9 cellular contexts compared by ENCODE assay signal in the genomic region with DNA sequence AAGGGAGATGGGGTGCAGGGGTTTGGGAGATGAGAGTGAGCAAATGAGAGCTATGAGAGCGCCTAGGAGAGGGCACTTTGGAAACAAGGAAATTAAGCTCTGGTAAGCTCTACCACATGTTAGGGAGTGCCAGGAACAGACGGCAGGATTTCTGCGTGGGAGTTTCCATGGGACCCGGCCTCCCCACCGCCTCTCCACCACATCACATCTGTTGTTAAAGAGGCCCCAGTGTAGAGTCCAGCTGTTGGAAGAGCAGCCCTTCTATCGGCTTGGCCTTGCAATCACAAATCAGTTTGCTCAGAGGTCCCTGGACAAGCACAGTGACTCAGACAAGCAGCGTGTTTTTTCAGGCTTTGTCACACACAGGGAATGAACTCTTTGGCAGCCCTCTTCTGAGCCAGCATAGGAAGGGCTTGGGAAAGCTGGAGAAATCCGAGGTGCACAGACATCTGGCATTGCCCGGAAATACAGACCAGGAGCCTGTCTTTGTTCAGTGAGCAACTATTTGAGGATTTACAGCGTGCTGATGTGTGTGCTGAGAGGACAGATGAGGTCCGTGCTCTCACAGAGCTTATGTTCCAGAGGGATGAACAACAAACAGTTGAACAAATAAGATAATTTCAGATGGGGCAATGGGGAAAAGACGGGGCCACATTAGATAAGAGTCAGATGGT.
A peak's percentile ranks its signal among the peaks of the same experiment; 100 is the strongest.
DNase-seq lines count a peak whose midpoint lies in the region; ATAC-seq, FAIRE-seq and TF ChIP-seq lines count a peak whose summit lies in the region.
"Had no signal": no experiment of that assay in that cellular context is flagged by ENCODE, and none has a peak within 500 bp of the region (broad histone marks: within the 10 kb centered on the region; RNA-seq: fewer than 3 reads in every experiment).

No MANE protein-coding gene starts in this region.

- FAIRE-seq in GM19239 (lab: Jason Lieb, UNC), result no peak

- peak; percentile 74 for ATAC-seq in Panc1
- no peak for ATAC-seq in GM18520 (IDR thresholded peaks at IDR 0.05; ENCODE audit: unreplicated experiment)

- POLR2A ChIA-PET in Panc1 (lab: Charles Lee), result no interaction called here

- CTCF ChIA-PET in Panc1 (lab: Charles Lee), result no interaction called here

- WGBS in esophagus muscularis mucosa, result 60% methylated on average over 11 of the region's 12 CpGs

- no TSS peak for BruUV-seq in Panc1 (replicated peaks; lab: Mats Ljungman, UMichigan)

- peak; percentile 97 for DNase-seq in AG08395 (ENCODE audit: low spot score)
- DNase-seq in Panc1 (ENCODE audit: low read depth, low spot score), result peak; percentile 36
- no peak for DNase-seq in esophagus muscularis mucosa (ENCODE audit: extremely low spot score)
- DNase-seq in non-pigmented ciliary epithelial cell (ENCODE audit: low read depth), result peak; percentile 83
- DNase-seq in GM13976 (ENCODE audit: low spot score), result no peak
- no peak for DNase-seq in activated T-cell treated with anti-CD3 and anti-CD28 coated beads, Interleukin-2, amount 50 U/mL, for 48 hours
- no peak for DNase-seq in GM19239 (ENCODE audit: insufficient read length, low spot score)
- DNase-seq: DND-41 had no signal

- in situ Hi-C loops in Panc1 (cut with HindIII; ENCODE audit: low pct_unique_long_range_greater_than_20kb, low sequenced_read_pairs) (no loop called here), GM13976 (cut with MboI; ENCODE audit: low sequenced_read_pairs, unreplicated experiment) (no loop called here)

- TF ChIP-seq CTCF in Panc1 (IDR thresholded peaks at IDR 0.05), result no peak
- no peak for TF ChIP-seq CTCF in esophagus muscularis mucosa (IDR thresholded peaks at IDR 0.05)
- TF ChIP-seq CTCF in GM13976 (IDR thresholded peaks at IDR 0.05; ENCODE audit: borderline replicate concordance, control extremely low read depth, extremely low read depth, insufficient read depth, missing control alignments), result no peak

- H3K27ac ChIP-seq in Panc1 (ENCODE audit: low read length), result no peak overlapping the region
- peak overlapping the region; percentile 32 to 58 (median 54) for H3K27ac ChIP-seq in esophagus muscularis mucosa (replicated peaks in 1 of 4)

- no peak overlapping the region for H3K4me3 ChIP-seq in Panc1 (ENCODE audit: low read depth in 2 of 2, low read length in 2 of 2)
- H3K4me3 ChIP-seq in esophagus muscularis mucosa, result no peak overlapping the region

- H3K27me3 ChIP-seq in Panc1 (ENCODE audit: control insufficient read depth, insufficient read depth, low read length) (no peaks in the 10 kb centered on the region), esophagus muscularis mucosa (no peaks in the 10 kb centered on the region)

- H3K36me3 ChIP-seq in Panc1 (ENCODE audit: control insufficient read depth, insufficient read depth, low read length) (peaks cover 2% of the 10 kb centered on the region; the same call in 1 of the 2 replicates), esophagus muscularis mucosa (no peaks in the 10 kb centered on the region)

- intact Hi-C loops in Panc1 (cut with micrococcal nuclease; ENCODE audit: unreplicated experiment) (no loop called here), esophagus muscularis mucosa (cut with DNase I) (no loop called here)

- H3K4me1 ChIP-seq in Panc1 (ENCODE audit: control insufficient read depth, insufficient read depth, low read length), result no peaks in the 10 kb centered on the region; the same call in 1 of the 2 replicates
- H3K4me1 ChIP-seq in esophagus muscularis mucosa, result peaks cover 12 to 44% (median 36%) of the 10 kb centered on the region in 4 donors

- H3K9me3 ChIP-seq in Panc1 (ENCODE audit: control insufficient read depth, insufficient read depth, low read depth, low read length) (no peaks in the 10 kb centered on the region), esophagus muscularis mucosa (no peaks in the 10 kb centered on the region)

- TF ChIP-seq POLR2A in esophagus muscularis mucosa (IDR thresholded peaks at IDR 0.05; ENCODE audit: low read depth), result no peak

- no peak for TF ChIP-seq EP300 in esophagus muscularis mucosa (IDR thresholded peaks at IDR 0.05)

Comparison
In these comparisons a context has a peak if more than half of its experiments do, and no peak if none do; other contexts are left out.
1. DNase-seq: peak in AG08395 (single experiment), Panc1 (single experiment) and non-pigmented ciliary epithelial cell (single experiment); none in esophagus muscularis mucosa (single experiment), GM13976 (single experiment), activated T-cell treated with anti-CD3 and anti-CD28 coated beads, Interleukin-2, amount 50 U/mL, for 48 hours (0 of 2) and GM19239 (single experiment).